In genomic region chr2:133314761-133315160, GRCh38 we compare ENCODE assay signal across 21 cellular contexts.
"Had no signal": no experiment of that assay in that cellular context is flagged by ENCODE, and none has a peak within 500 bp of the region (broad histone marks: within the 10 kb centered on the region; RNA-seq: fewer than 3 reads in every experiment).

No MANE protein-coding gene starts in this region.

- H3K4me3 Mint-ChIP-seq: activated CD4-positive, alpha-beta memory T cell treated with anti-CD3 and anti-CD28 coated beads, Interleukin-2, amount 10 ng/mL, durations not matched to agents 7 days and 5 days; activated CD4-positive, alpha-beta T cell treated with anti-CD3 and anti-CD28 coated beads for 36 hours; activated naive CD4-positive, alpha-beta T cell treated with anti-CD3 and anti-CD28 coated beads for 36 hours; activated naive CD8-positive, alpha-beta T cell; activated T-helper 17 cell treated with anti-CD3 and anti-CD28 coated beads, Interleukin-2, amount 50 U/mL, for 72 hours; brain; central memory CD8-positive, alpha-beta T cell; T-helper 1 cell treated with Interleukin-12 subunit alpha and Interleukin-12 subunit beta and Interleukin-4 antibody, amounts not matched to agents 30 μg/mL and 1 μg/mL, for 36 hours had no signal

- H3K27me3 Mint-ChIP-seq: activated CD4-positive, alpha-beta memory T cell treated with anti-CD3 and anti-CD28 coated beads, Interleukin-2, amount 10 ng/mL, durations not matched to agents 7 days and 5 days; central memory CD8-positive, alpha-beta T cell had no signal

- H3K36me3 Mint-ChIP-seq: activated naive CD8-positive, alpha-beta T cell; brain had no signal

- H3K27ac Mint-ChIP-seq: activated CD4-positive, alpha-beta memory T cell treated with anti-CD3 and anti-CD28 coated beads, Interleukin-2, amount 10 ng/mL, durations not matched to agents 7 days and 5 days; activated CD4-positive, alpha-beta T cell treated with anti-CD3 and anti-CD28 coated beads for 36 hours; activated naive CD4-positive, alpha-beta T cell treated with anti-CD3 and anti-CD28 coated beads for 36 hours; activated naive CD8-positive, alpha-beta T cell; activated T-helper 17 cell treated with anti-CD3 and anti-CD28 coated beads, Interleukin-2, amount 50 U/mL, for 72 hours; brain; T-helper 1 cell treated with Interleukin-12 subunit alpha and Interleukin-12 subunit beta and Interleukin-4 antibody, amounts not matched to agents 30 μg/mL and 1 μg/mL, for 36 hours had no signal

- H3K4me1 Mint-ChIP-seq: activated CD4-positive, alpha-beta memory T cell treated with anti-CD3 and anti-CD28 coated beads, Interleukin-2, amount 10 ng/mL, durations not matched to agents 7 days and 5 days; activated CD4-positive, alpha-beta T cell treated with anti-CD3 and anti-CD28 coated beads for 36 hours; activated T-helper 17 cell treated with anti-CD3 and anti-CD28 coated beads, Interleukin-2, amount 50 U/mL, for 72 hours; brain; central memory CD8-positive, alpha-beta T cell had no signal

- DNase-seq: activated CD4-positive, alpha-beta memory T cell treated with anti-CD3 and anti-CD28 coated beads, Interleukin-2, amount 10 ng/mL, durations not matched to agents 7 days and 5 days; activated CD4-positive, alpha-beta T cell treated with anti-CD3 and anti-CD28 coated beads for 36 hours; activated CD4-positive, alpha-beta T cell treated with anti-CD3 and anti-CD28 coated beads, Interleukin-2, amount 50 U/mL, for 1 hour; activated gamma-delta T cell; activated naive CD4-positive, alpha-beta T cell treated with anti-CD3 and anti-CD28 coated beads for 36 hours; activated T-cell treated with anti-CD3 and anti-CD28 coated beads for 4 hours; activated T-cell treated with anti-CD3 and anti-CD28 coated beads, Interleukin-2, amount 50 U/mL, for 48 hours; amygdala; Kasumi-1; NCI-H146; NCI-H1930; NCI-H345; NCI-H510A; NCI-H526 treated with DMSO at 0.1 percent for 48 hours; PC-3; SHP77 treated with DMSO at 0.1 percent for 48 hours had no signal

- ATAC-seq: activated CD4-positive, alpha-beta T cell treated with anti-CD3 and anti-CD28 coated beads for 36 hours; activated T-helper 17 cell treated with anti-CD3 and anti-CD28 coated beads, Interleukin-2, amount 50 U/mL, for 72 hours; PC-3 had no signal

- H3K9me3 Mint-ChIP-seq: central memory CD8-positive, alpha-beta T cell; T-helper 1 cell treated with Interleukin-12 subunit alpha and Interleukin-12 subunit beta and Interleukin-4 antibody, amounts not matched to agents 30 μg/mL and 1 μg/mL, for 36 hours had no signal
